11 cellular contexts compared by ENCODE assay signal in the genomic region with DNA sequence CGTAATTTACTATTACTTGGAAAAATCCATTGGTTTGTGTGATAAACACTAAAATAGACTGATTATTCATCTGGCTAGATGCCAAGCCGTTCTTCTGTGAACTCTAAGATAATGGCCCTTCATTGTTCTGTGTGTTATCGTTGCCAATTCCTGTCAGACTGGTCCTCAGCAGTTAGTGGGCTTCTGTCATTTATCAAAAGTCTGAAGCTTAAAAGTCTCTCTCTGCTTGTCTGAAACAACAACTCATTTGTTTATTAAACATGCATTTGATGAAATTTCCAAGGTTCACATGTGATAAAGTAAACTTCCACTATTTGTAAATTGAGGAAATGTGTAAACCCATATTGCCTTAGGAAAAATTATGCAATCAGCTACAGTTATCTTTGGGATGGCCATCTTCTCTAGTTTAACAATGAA. TPM values are rescaled to one million over a fixed set of nuclear protein-coding genes. Genes with fewer than 3 reads are reported as not detected.
DNase-seq lines count a peak whose midpoint lies in the region; ATAC-seq and TF ChIP-seq lines count a peak whose summit lies in the region.
"Had no signal": no experiment of that assay in that cellular context is flagged by ENCODE, and none has a peak within 500 bp of the region (broad histone marks: within the 10 kb centered on the region; RNA-seq: fewer than 3 reads in every experiment).

No MANE protein-coding gene starts in this region.

- intact Hi-C loops in HCT116 (cut with micrococcal nuclease): no loop called here
- intact Hi-C loops in mammary epithelial cell (cut with micrococcal nuclease): no loop called here
- intact Hi-C loops in testis (cut with DNase I; ENCODE audit: low total_unique reads): no loop called here
- intact Hi-C loops in OCI-LY7 (cut with micrococcal nuclease; ENCODE audit: unreplicated experiment): no loop called here

- H3K27ac Mint-ChIP-seq in immature natural killer cell: no peak overlapping the region
- H3K27ac Mint-ChIP-seq: activated CD4-positive, alpha-beta T cell treated with anti-CD3 and anti-CD28 coated beads, Interleukin-2, amount 10 ng/mL, durations not matched to agents 7 days and 5 days had no signal

- H3K27me3 ChIP-seq in HCT116 (ENCODE audit: insufficient read depth, low read length) (no peaks in the 10 kb centered on the region), mammary epithelial cell (ENCODE audit: insufficient read depth, low read length) (no peaks in the 10 kb centered on the region), testis (peaks cover 3% of the 10 kb centered on the region)
- H3K27me3 ChIP-seq: hepatocyte had no signal

- TF ChIP-seq RAD21 in HCT116 (IDR thresholded peaks at IDR 0.05; ENCODE audit: low read depth): no peak

- dilution Hi-C loops in mammary epithelial cell (cut with HindIII; ENCODE audit: low sequenced_read_pairs): no loop called here

- H3K79me2 ChIP-seq in HCT116 (ENCODE audit: insufficient read depth, low read length) (no peaks in the 10 kb centered on the region), mammary epithelial cell (ENCODE audit: insufficient read depth, low read length) (no peaks in the 10 kb centered on the region), OCI-LY7 (ENCODE audit: insufficient read depth, low read depth, low read length) (no peaks in the 10 kb centered on the region)
- H3K79me2 ChIP-seq: hepatocyte had no signal

- no peak for DNase-seq in HCT116 (ENCODE audit: low read depth, low spot score)
- DNase-seq in NCI-H2227 (lab: John Stamatoyannopoulos, UW; ENCODE audit: unreplicated experiment): peak; percentile 71
- DNase-seq in mammary epithelial cell: peak; percentile 33
- DNase-seq in middle frontal gyrus (ENCODE audit: extremely low spot score, low spot score): peak; percentile 39
- DNase-seq in immature natural killer cell: no peak
- DNase-seq in testis: no peak
- DNase-seq in OCI-LY7 (ENCODE audit: low spot score): no peak
- DNase-seq: activated CD4-positive, alpha-beta T cell treated with anti-CD3 and anti-CD28 coated beads, Interleukin-2, amount 10 ng/mL, durations not matched to agents 7 days and 5 days; NCI-H82 had no signal

- H3K4me2 ChIP-seq in HCT116 (ENCODE audit: low read length) (peak overlapping the region; percentile 33; the same call in 1 of the 2 replicates), mammary epithelial cell (ENCODE audit: insufficient read depth, low read depth, low read length) (no peak overlapping the region), OCI-LY7 (ENCODE audit: low read length) (no peak overlapping the region)
- H3K4me2 ChIP-seq: hepatocyte had no signal

- no peak overlapping the region for H3K4me3 Mint-ChIP-seq in immature natural killer cell
- H3K4me3 Mint-ChIP-seq: activated CD4-positive, alpha-beta T cell treated with anti-CD3 and anti-CD28 coated beads, Interleukin-2, amount 10 ng/mL, durations not matched to agents 7 days and 5 days had no signal

- peaks cover 2 to 5% (median 2%) of the 10 kb centered on the region in 3 donors for H3K27me3 Mint-ChIP-seq in immature natural killer cell (ENCODE audit: low read depth in 3 of 3)

- RAD21 ChIA-PET in HCT116 (lab: Charles Lee; ENCODE audit: low non-redundant PET in 1 of 2, low total read pairs in 2 of 2, uncharacterized antibody in 2 of 2, unreplicated experiment in 2 of 2): no interaction called here

- in situ Hi-C loops in mammary epithelial cell (cut with MboI; ENCODE audit: low sequenced_read_pairs in 2 of 2): no loop called here

- no peak overlapping the region for H3K4me3 ChIP-seq in HCT116 (replicated peaks in 1 of 2; ENCODE audit: low read depth in 1 of 2, low read length in 2 of 2)
- no peak overlapping the region for H3K4me3 ChIP-seq in mammary epithelial cell (replicated peaks in 1 of 3; ENCODE audit: insufficient read depth in 1 of 3, low read depth in 2 of 3, low read length in 3 of 3)
- no peak overlapping the region for H3K4me3 ChIP-seq in testis
- H3K4me3 ChIP-seq in OCI-LY7 (ENCODE audit: low read depth, low read length, poor library complexity, severe bottlenecking): no peak overlapping the region
- H3K4me3 ChIP-seq: hepatocyte had no signal

- H3K36me3 ChIP-seq in HCT116 (ENCODE audit: control insufficient read depth in 1 of 2, insufficient read depth in 2 of 2, low read length in 2 of 2) (no peaks in the 10 kb centered on the region), mammary epithelial cell (ENCODE audit: insufficient read depth, low read length) (no peaks in the 10 kb centered on the region), testis (ENCODE audit: low read depth, missing control alignments) (no peaks in the 10 kb centered on the region), OCI-LY7 (ENCODE audit: insufficient read depth, low read length) (no peaks in the 10 kb centered on the region)

- POLR2A ChIA-PET in HCT116 (lab: Charles Lee) (no interaction called here), OCI-LY7 (lab: Charles Lee) (interaction anchor here (0.7 to 1.0 kb wide), 5 partner anchors 11 to 1041 kb away, joined by 3 to 4 read pairs (median 3); no protein-coding TSS in a partner anchor)

- H3K27ac ChIP-seq in HCT116 (ENCODE audit: low read depth, low read length) (no peak overlapping the region), mammary epithelial cell (ENCODE audit: insufficient read depth, low read depth, low read length) (no peak overlapping the region), testis (peak overlapping the region in 1 of 2 donors; percentile 32), OCI-LY7 (ENCODE audit: low read depth, low read length, poor library complexity, severe bottlenecking) (no peak overlapping the region)
- H3K27ac ChIP-seq: hepatocyte had no signal

- peaks cover 11 to 13% of the 10 kb centered on the region in 2 experiments; a peak in 3 of 4 replicates for H3K4me1 ChIP-seq in HCT116 (ENCODE audit: control insufficient read depth in 1 of 2, insufficient read depth in 2 of 2, low read length in 2 of 2)
- peaks cover 4% of the 10 kb centered on the region for H3K4me1 ChIP-seq in mammary epithelial cell (ENCODE audit: insufficient read depth, low read length)
- H3K4me1 ChIP-seq in testis: peaks cover 16% of the 10 kb centered on the region
- H3K4me1 ChIP-seq in OCI-LY7 (ENCODE audit: insufficient read depth, low read length, poor library complexity, severe bottlenecking): no peaks in the 10 kb centered on the region

- H3K9me3 ChIP-seq in HCT116 (ENCODE audit: control insufficient read depth in 1 of 2, insufficient read depth in 1 of 2, low read depth in 1 of 2, low read length in 2 of 2) (no peaks in the 10 kb centered on the region), mammary epithelial cell (replicated peaks; ENCODE audit: insufficient read depth, low read length) (no peaks in the 10 kb centered on the region), testis (no peaks in the 10 kb centered on the region), OCI-LY7 (ENCODE audit: low read length) (no peaks in the 10 kb centered on the region)

- 29% methylated on average over 3 of the region's 3 CpGs for WGBS in mammary epithelial cell (ENCODE audit: low coverage, missing lambda C conversion rate)
- 29 to 30% methylated on average over 3 of the region's 3 CpGs for whole genome bisulfite sequencing in testis, 2 donors

- CTCF ChIA-PET in HCT116 (lab: Charles Lee): no interaction called here
- CTCF ChIA-PET in mammary epithelial cell (lab: Charles Lee; ENCODE audit: low non-redundant PET): no interaction called here
- CTCF ChIA-PET in OCI-LY7 (lab: Charles Lee; ENCODE audit: unreplicated experiment): no interaction called here

- no peaks in the 10 kb centered on the region for H3K9me2 ChIP-seq in HCT116 (ENCODE audit: insufficient read depth)
- no peaks in the 10 kb centered on the region for H3K9me2 ChIP-seq in OCI-LY7 (ENCODE audit: insufficient read depth, low read length)

- TF ChIP-seq CTCF in HCT116 (IDR thresholded peaks at IDR 0.05 in 2 of 3, conservative IDR thresholded peaks at IDR 0.05 in 1 of 3; ENCODE audit: borderline replicate concordance in 1 of 3, insufficient read depth in 1 of 3, low read depth in 2 of 3, low read length in 2 of 3): no peak
- TF ChIP-seq CTCF in mammary epithelial cell (conservative IDR thresholded peaks at IDR 0.05 in 1 of 2, IDR thresholded peaks at IDR 0.05 in 1 of 2; ENCODE audit: extremely low read depth in 1 of 2, insufficient read depth in 1 of 2, low read depth in 1 of 2, low read length in 2 of 2): no peak
- TF ChIP-seq CTCF in testis (IDR thresholded peaks at IDR 0.05): no peak
- no peak for TF ChIP-seq CTCF in OCI-LY7 (conservative IDR thresholded peaks at IDR 0.05; ENCODE audit: low read length)

- BruUV-seq in HCT116 (replicated peaks; lab: Mats Ljungman, UMichigan): no TSS peak
- BruUV-seq in mammary epithelial cell (replicated peaks; lab: Mats Ljungman, UMichigan): no TSS peak
- BruUV-seq in OCI-LY7 (replicated peaks; lab: Mats Ljungman, UMichigan): no TSS peak

- no peaks in the 10 kb centered on the region for H3K36me3 Mint-ChIP-seq in immature natural killer cell

- H4K20me1 ChIP-seq in HCT116 (ENCODE audit: insufficient read depth): no peaks in the 10 kb centered on the region
- H4K20me1 ChIP-seq in mammary epithelial cell (ENCODE audit: insufficient read depth, low read length): no peaks in the 10 kb centered on the region
- no peaks in the 10 kb centered on the region for H4K20me1 ChIP-seq in OCI-LY7 (ENCODE audit: insufficient read depth, low read length)

- TF ChIP-seq POLR2A in HCT116 (IDR thresholded peaks at IDR 0.05; ENCODE audit: borderline replicate concordance, extremely low read depth, insufficient read depth, insufficient read length) (no peak), testis (IDR thresholded peaks at IDR 0.05) (no peak)

- no peaks in the 10 kb centered on the region for H3K9me3 Mint-ChIP-seq in immature natural killer cell
- H3K9me3 Mint-ChIP-seq: activated CD4-positive, alpha-beta T cell treated with anti-CD3 and anti-CD28 coated beads, Interleukin-2, amount 10 ng/mL, durations not matched to agents 7 days and 5 days had no signal

- H2AFZ ChIP-seq in HCT116 (ENCODE audit: low read depth, low read length, poor library complexity, severe bottlenecking) (peak overlapping the region; percentile 89), mammary epithelial cell (ENCODE audit: low read depth, low read length) (no peak overlapping the region), OCI-LY7 (ENCODE audit: low read length) (no peak overlapping the region)
- H2AFZ ChIP-seq: hepatocyte had no signal

- ATAC-seq in HCT116: peak; percentile 55; the same call in 1 of the 2 replicates
- no peak for ATAC-seq in GM19035 (IDR thresholded peaks at IDR 0.05; ENCODE audit: unreplicated experiment)

- H3K4me1 Mint-ChIP-seq in immature natural killer cell: no peaks in the 10 kb centered on the region
- H3K4me1 Mint-ChIP-seq: activated CD4-positive, alpha-beta T cell treated with anti-CD3 and anti-CD28 coated beads, Interleukin-2, amount 10 ng/mL, durations not matched to agents 7 days and 5 days had no signal

- H3K9ac ChIP-seq in HCT116 (ENCODE audit: low read length) (no peak overlapping the region), mammary epithelial cell (ENCODE audit: insufficient read depth, low read length) (no peak overlapping the region)

RNA-seq across cellular contexts. Expression of gene RDX, which starts 21.1 kb away (rescaled TPM):
- total RNA-seq in HCT116 (2021; ENCODE audit: unreplicated experiment) (131 TPM), mammary epithelial cell (100 to 1,000 TPM in 1 of 2 donors, 10 to 100 TPM in 1; 64.8 to 116 TPM), testis (100 to 1,000 TPM; 144 to 170 TPM), OCI-LY7 (2022) (25.5 and 27.2 TPM in 2 replicates)
- 36.4 and 47.0 TPM in 2 replicates for polyA plus RNA-seq in HCT116 (2012)
- polyA plus RNA-seq in mammary epithelial cell (62.9 TPM), immature natural killer cell (10 to 100 TPM; 13.0 to 28.5 (median 21.9) TPM), testis (ENCODE audit: insufficient read depth, low read depth, low replicate concordance) (39.8 TPM)
- 111 TPM for polyA minus RNA-seq in mammary epithelial cell
- total RNA-seq in OCI-LY7 (2014; rRNA removed; shearing (Covaris generic)): 23.2 and 23.7 TPM in 2 replicates

Comparison
In these comparisons a context has a peak if more than half of its experiments do, and no peak if none do; other contexts are left out.
1. DNase-seq: peak in NCI-H2227 (single experiment), mammary epithelial cell (single experiment) and middle frontal gyrus (single experiment); none in HCT116 (single experiment), immature natural killer cell (0 of 3), testis (single experiment) and OCI-LY7 (single experiment).